ENCODE assay signal across 14 cellular contexts in genomic region chr15:95603802-95604201, GRCh38.
DNase-seq lines count a peak whose midpoint lies in the region; ATAC-seq, FAIRE-seq and TF ChIP-seq lines count a peak whose summit lies in the region.
"Had no signal": no experiment of that assay in that cellular context is flagged by ENCODE, and none has a peak within 500 bp of the region (broad histone marks: within the 10 kb centered on the region; RNA-seq: fewer than 3 reads in every experiment).

No MANE protein-coding gene starts in this region.

- TF ChIP-seq RAD21 in IMR-90 (IDR thresholded peaks at IDR 0.05; ENCODE audit: low read length) (no peak), K562 (CRISPR knock-in tag; conservative IDR thresholded peaks at IDR 0.05 in 1 of 2, IDR thresholded peaks at IDR 0.05 in 1 of 2) (no peak)

- FAIRE-seq in K562 (lab: Jason Lieb, UNC) (peak; percentile 35), HTR-8/SVneo (lab: Jason Lieb, UNC) (no peak)
- FAIRE-seq: H1 had no signal

- H3K4me2 ChIP-seq in IMR-90 (ENCODE audit: low read depth, low read length) = no peak overlapping the region
- no peak overlapping the region for H3K4me2 ChIP-seq in K562 (ENCODE audit: insufficient read depth, low read length)

- no peak for TF ChIP-seq EP300 in K562 (IDR thresholded peaks at IDR 0.05; ENCODE audit: low read length)

- no peaks in the 10 kb centered on the region for H3K79me1 ChIP-seq in IMR-90 (ENCODE audit: low read depth in 1 of 2, low read length in 2 of 2)

- peak overlapping the region; percentile 28; the same call in 1 of the 2 replicates for H2BK120ac ChIP-seq in IMR-90 (ENCODE audit: low read depth, low read length)

- intact Hi-C loops in IMR-90 (cut with micrococcal nuclease) (no loop called here), K562 (cut with micrococcal nuclease) (no loop called here)

- no TSS peak for BruUV-seq in IMR-90 (replicated peaks; lab: Mats Ljungman, UMichigan)
- BruUV-seq in K562 (replicated peaks; lab: Mats Ljungman, UMichigan) = no TSS peak

- dilution Hi-C loops in IMR-90 (cut with HindIII; ENCODE audit: low sequenced_read_pairs, unreplicated experiment) = no loop called here

- POLR2A ChIA-PET in IMR-90 (lab: Charles Lee; ENCODE audit: unreplicated experiment) (no interaction called here), K562 (lab: Yijun Ruan, JAX) (no interaction called here)

- H3K27ac ChIP-seq in IMR-90 (ENCODE audit: insufficient read depth, low read length) = no peak overlapping the region; the same call in 1 of the 2 replicates
- no peak overlapping the region for H3K27ac ChIP-seq in K562 (ENCODE audit: extremely low read depth, low read depth, low read length)
- H3K27ac ChIP-seq in skeletal muscle tissue (ENCODE audit: low read depth, low read length) = peak overlapping the region; percentile 68
- H3K27ac ChIP-seq: C4-2B had no signal

- no peak overlapping the region for H4K91ac ChIP-seq in IMR-90 (ENCODE audit: insufficient read depth, low read depth, low read length)

- peak; percentile 23 for DNase-seq in IMR-90
- DNase-seq in K562 (ENCODE audit: extremely low read depth in 1 of 4, low spot score in 3 of 4) = no peak
- peak; percentile 60 for DNase-seq in glomerular endothelial cell (ENCODE audit: extremely low read depth, low read depth, low spot score)
- no peak for DNase-seq in stimulated activated CD4-positive, alpha-beta T cell treated with anti-CD3 and anti-CD28 coated beads, Interleukin-2, amount 100 ng/mL, for 24 hours
- no peak for DNase-seq in HTR-8/SVneo (ENCODE audit: insufficient read length, low spot score)
- no peak for DNase-seq in HCEC 1CT
- DNase-seq: activated CD4-positive, alpha-beta T cell treated with anti-CD3 and anti-CD28 coated beads, Interleukin-2, amount 50 U/mL, for 48 hours; activated naive CD4-positive, alpha-beta T cell treated with anti-CD3 and anti-CD28 coated beads, Interleukin-2, amount 10 ng/mL, durations not matched to agents 7 days and 5 days; NCI-H187; NCI-H446 treated with DMSO at 0.1 percent for 48 hours had no signal

- in situ Hi-C loops in IMR-90 (cut with MboI; ENCODE audit: low sequenced_read_pairs) (no loop called here), K562 (cut with MboI) (no loop called here)

- CTCF ChIA-PET in IMR-90 (lab: Yijun Ruan, JAX) = no interaction called here
- CTCF ChIA-PET in K562 (lab: Yijun Ruan, JAX; ENCODE audit: low intra/inter-chr PET ratio) = no interaction called here

- no peak overlapping the region for H2AK9ac ChIP-seq in IMR-90 (replicated peaks; ENCODE audit: low read depth, low read length, poor library complexity)

- no peak for ATAC-seq in IMR-90 (ENCODE audit: low read depth)
- ATAC-seq in K562 = no peak

- H2BK5ac ChIP-seq in IMR-90 (ENCODE audit: low read depth, low read length, poor library complexity, severe bottlenecking) = no peak overlapping the region

- no peak overlapping the region; a peak in 1 of 4 replicates for H4K8ac ChIP-seq in IMR-90 (ENCODE audit: low read depth in 2 of 2, low read length in 2 of 2)

- no peaks in the 10 kb centered on the region for H4K20me1 ChIP-seq in IMR-90 (ENCODE audit: insufficient read depth, low read length)
- H4K20me1 ChIP-seq in K562 (replicated peaks; ENCODE audit: control insufficient read depth, insufficient read depth, low read length) = no peaks in the 10 kb centered on the region

- H2AFZ ChIP-seq in IMR-90 (replicated peaks; ENCODE audit: low read length, poor library complexity) (no peak overlapping the region), K562 (ENCODE audit: low read depth, low read length) (no peak overlapping the region)

- H3K36me3 ChIP-seq in IMR-90 (ENCODE audit: control insufficient read depth, insufficient read depth, low read length) (no peaks in the 10 kb centered on the region), K562 (ENCODE audit: control insufficient read depth, insufficient read depth, low read length) (no peaks in the 10 kb centered on the region; the same call in 2 of the 3 replicates), skeletal muscle tissue (ENCODE audit: control insufficient read depth in 3 of 3, insufficient read depth in 3 of 3, low read length in 3 of 3) (no peaks in the 10 kb centered on the region)

- H3K14ac ChIP-seq in IMR-90 (replicated peaks; ENCODE audit: low read depth, low read length) = no peak overlapping the region; the same call in 1 of the 2 replicates

- H3K4me1 ChIP-seq in IMR-90 (ENCODE audit: control insufficient read depth, insufficient read depth, low read length) = peaks cover 4% of the 10 kb centered on the region; the same call in 1 of the 2 replicates
- no peaks in the 10 kb centered on the region for H3K4me1 ChIP-seq in K562 (replicated peaks in 1 of 2; ENCODE audit: control insufficient read depth in 2 of 2, insufficient read depth in 2 of 2, low read length in 2 of 2)
- H3K4me1 ChIP-seq in skeletal muscle tissue (ENCODE audit: control insufficient read depth in 3 of 3, insufficient read depth in 3 of 3, low read length in 3 of 3) = peaks cover 0 to 4% (median 0%) of the 10 kb centered on the region in 3 donors

- no peak overlapping the region; the same call in 1 of the 2 replicates for H4K5ac ChIP-seq in IMR-90 (ENCODE audit: low read depth, low read length)

- no peaks in the 10 kb centered on the region for H3K79me2 ChIP-seq in K562 (ENCODE audit: control insufficient read depth, insufficient read depth, low read length)

- H2BK15ac ChIP-seq in IMR-90 (ENCODE audit: low read depth, low read length) = peak overlapping the region; percentile 47; the same call in 1 of the 3 replicates

- H3K9me3 ChIP-seq in IMR-90 (ENCODE audit: control insufficient read depth, insufficient read depth, low read length) (peaks cover 3% of the 10 kb centered on the region; the same call in 1 of the 2 replicates), K562 (replicated peaks; ENCODE audit: control insufficient read depth, insufficient read depth, low read depth, low read length) (peaks cover 5% of the 10 kb centered on the region; the same call in 1 of the 2 replicates), skeletal muscle tissue (ENCODE audit: control insufficient read depth in 3 of 3, low read length in 3 of 3) (no peaks in the 10 kb centered on the region)

- no peak overlapping the region for H3K9ac ChIP-seq in IMR-90 (ENCODE audit: low read depth, low read length)
- no peak overlapping the region for H3K9ac ChIP-seq in K562 (ENCODE audit: insufficient read depth in 1 of 2, low read depth in 2 of 2, low read length in 2 of 2)
- no peak overlapping the region for H3K9ac ChIP-seq in skeletal muscle tissue (ENCODE audit: low read depth in 1 of 3, low read length in 3 of 3)

- H2BK20ac ChIP-seq in IMR-90 (ENCODE audit: low read depth, low read length) = peak overlapping the region; percentile 33; the same call in 1 of the 2 replicates

- H3K4me3 ChIP-seq in IMR-90 (ENCODE audit: insufficient read depth, low read depth, low read length) (no peak overlapping the region), K562 (no peak overlapping the region), skeletal muscle tissue (ENCODE audit: low read length in 3 of 3) (no peak overlapping the region)
- H3K4me3 ChIP-seq: skin epidermis had no signal

- peak overlapping the region; percentile 66; the same call in 1 of the 2 replicates for H3K18ac ChIP-seq in IMR-90 (ENCODE audit: low read depth, low read length)

- H3K4ac ChIP-seq in IMR-90 (ENCODE audit: low read depth, low read length) = peak overlapping the region; percentile 9; the same call in 1 of the 2 replicates

- peak overlapping the region; percentile 18; the same call in 1 of the 2 replicates for H2AK5ac ChIP-seq in IMR-90 (ENCODE audit: low read depth, low read length)

- H3K9me1 ChIP-seq in IMR-90 (ENCODE audit: insufficient read depth, low read length) = peaks cover 3% of the 10 kb centered on the region; the same call in 1 of the 2 replicates
- H3K9me1 ChIP-seq in K562 (ENCODE audit: control insufficient read depth, insufficient read depth, low read length) = no peaks in the 10 kb centered on the region

- H3K27me3 ChIP-seq in IMR-90 (ENCODE audit: control insufficient read depth, insufficient read depth, low read length) (no peaks in the 10 kb centered on the region), K562 (ENCODE audit: control insufficient read depth in 2 of 2, insufficient read depth in 2 of 2, low read length in 2 of 2) (no peaks in the 10 kb centered on the region), skeletal muscle tissue (ENCODE audit: control insufficient read depth in 3 of 3, insufficient read depth in 3 of 3, low read length in 3 of 3) (no peaks in the 10 kb centered on the region)

- no peak overlapping the region for H3K23ac ChIP-seq in IMR-90 (ENCODE audit: low read depth, low read length)

- H3K56ac ChIP-seq in IMR-90 (ENCODE audit: extremely low read depth, insufficient read depth, low read length) = no peak overlapping the region

- no peak for TF ChIP-seq POLR2A in IMR-90 (IDR thresholded peaks at IDR 0.05; ENCODE audit: low read depth, low read length)
- no peak for TF ChIP-seq POLR2A in K562 (conservative IDR thresholded peaks at IDR 0.05)

- TF ChIP-seq CTCF in IMR-90 (conservative IDR thresholded peaks at IDR 0.05; ENCODE audit: low read depth, low read length) (no peak), K562 (IDR thresholded peaks at IDR 0.05 in 2 of 3, conservative IDR thresholded peaks at IDR 0.05 in 1 of 3; ENCODE audit: insufficient read depth in 2 of 3, low read depth in 1 of 3, low read length in 3 of 3) (no peak)

- WGBS in IMR-90 (ENCODE audit: extremely low coverage in 2 of 2, insufficient read length in 1 of 2), 2 experiments = no CpG with 5 or more reads among the region's 8 CpGs
- WGBS in K562 (ENCODE audit: insufficient coverage, low coverage, missing lambda C conversion rate) = 66% methylated on average over 8 of the region's 8 CpGs

TF ChIP-seq in IMR-90, 13 proteins besides CTCF, POLR2A, EP300 and RAD21 (continues in another document):
- no peak for TF ChIP-seq BHLHE40 (IDR thresholded peaks at IDR 0.05; ENCODE audit: low read depth, low read length)
- TF ChIP-seq CHD1 (IDR thresholded peaks at IDR 0.05; ENCODE audit: low read depth, low read length) = no peak
- no peak for TF ChIP-seq FOS (IDR thresholded peaks at IDR 0.05; ENCODE audit: low read depth, low read length)

TF ChIP-seq in K562, 482 proteins besides CTCF, POLR2A, EP300 and RAD21:
- TF ChIP-seq CBFA2T3 (IDR thresholded peaks at IDR 0.05) = 0 out of 2 replicates have a peak, but pooled peaks have one; percentile 19
- TF ChIP-seq ZNF408 (CRISPR knock-in tag; IDR thresholded peaks at IDR 0.05; ENCODE audit: low read depth) = no peak

Comparison
In these comparisons a context has a peak if more than half of its experiments do, and no peak if none do; other contexts are left out.
1. DNase-seq: peak in IMR-90 (single experiment) and glomerular endothelial cell (single experiment); none in K562 (0 of 4), stimulated activated CD4-positive, alpha-beta T cell treated with anti-CD3 and anti-CD28 coated beads, Interleukin-2, amount 100 ng/mL, for 24 hours (0 of 2), HTR-8/SVneo (single experiment) and HCEC 1CT (single experiment).